In genomic region chr1:182249201-182249676, GRCh38 we compare ENCODE assay signal across 9 cellular contexts.
DNase-seq lines count a peak whose midpoint lies in the region; ATAC-seq, FAIRE-seq and TF ChIP-seq lines count a peak whose summit lies in the region.
"Had no signal": no experiment of that assay in that cellular context is flagged by ENCODE, and none has a peak within 500 bp of the region (broad histone marks: within the 10 kb centered on the region; RNA-seq: fewer than 3 reads in every experiment).

No MANE protein-coding gene starts in this region.

- DNase-seq in GM12892 (ENCODE audit: insufficient read length) (no peak), HuH-7 (ENCODE audit: low spot score) (peak; percentile 72), MCF 10A (ENCODE audit: unreplicated experiment) (no peak), NCI-H1105 (lab: John Stamatoyannopoulos, UW) (no peak), C1 segment of cervical spinal cord (lab: John Stamatoyannopoulos, UW) (no peak)
- DNase-seq: T-cell had no signal

- no peak for TF ChIP-seq POLR2A in GM12892 (IDR thresholded peaks at IDR 0.05; ENCODE audit: low read depth, low read length)

- no peak overlapping the region for H3K9ac ChIP-seq in liver (ENCODE audit: low read depth in 1 of 2, low read length in 2 of 2)

- CTCF ChIA-PET in MCF 10A (lab: Yijun Ruan, JAX) = interaction anchor here (0.6 to 3.1 kb wide), 4 partner anchors 44 to 171 kb away, joined by 3 to 15 read pairs (median 4); no protein-coding TSS in a partner anchor

- peak; percentile 90 for ATAC-seq in GM21360 (IDR thresholded peaks at IDR 0.05; ENCODE audit: unreplicated experiment)
- ATAC-seq in HG03159 (IDR thresholded peaks at IDR 0.05; ENCODE audit: unreplicated experiment) = no peak
- ATAC-seq: T-cell had no signal

- H3K27me3 ChIP-seq in liver (ENCODE audit: control insufficient read depth in 4 of 4, insufficient read depth in 4 of 4, low read length in 3 of 4) = no peaks in the 10 kb centered on the region

- 34% methylated on average over 15 of the region's 15 CpGs for WGBS in liver

- H3K9me3 Mint-ChIP-seq in MCF 10A (ENCODE audit: unreplicated experiment) = no peaks in the 10 kb centered on the region
- H3K9me3 Mint-ChIP-seq: T-cell had no signal

- no peak overlapping the region for H3K4me3 Mint-ChIP-seq in MCF 10A (ENCODE audit: unreplicated experiment)
- H3K4me3 Mint-ChIP-seq: T-cell had no signal

- no peaks in the 10 kb centered on the region for H3K36me3 Mint-ChIP-seq in MCF 10A (ENCODE audit: insufficient read depth, unreplicated experiment)
- H3K36me3 Mint-ChIP-seq: T-cell had no signal

- H3K4me1 Mint-ChIP-seq in MCF 10A (ENCODE audit: insufficient read depth, unreplicated experiment) = peaks cover 5% of the 10 kb centered on the region

- BruUV-seq in MCF 10A (replicated peaks; lab: Mats Ljungman, UMichigan) = no TSS peak

- H3K27ac ChIP-seq in liver (ENCODE audit: low read depth in 1 of 2, low read length in 2 of 2) = peak overlapping the region in 1 of 2 donors; percentile 41

- TF ChIP-seq CTCF in liver (IDR thresholded peaks at IDR 0.05; ENCODE audit: low read depth, low read length, missing input control) (no peak), MCF 10A (IDR thresholded peaks at IDR 0.05; ENCODE audit: unreplicated experiment) (no peak)

- peak; percentile 37 to 63 for TF ChIP-seq RAD21 in liver (IDR thresholded peaks at IDR 0.05)

- peak; percentile 46 for FAIRE-seq in GM12892 (lab: Jason Lieb, UNC)

- H3K4me1 ChIP-seq in liver (ENCODE audit: control insufficient read depth in 4 of 4, insufficient read depth in 4 of 4, low read length in 3 of 4) = peaks cover 0 to 9% (median 1%) of the 10 kb centered on the region in 4 donors

- H3K27ac Mint-ChIP-seq in MCF 10A (ENCODE audit: low read depth, unreplicated experiment) = no peak overlapping the region
- H3K27ac Mint-ChIP-seq: T-cell had no signal

- POLR2A ChIA-PET in MCF 10A (lab: Yijun Ruan, JAX) = interaction anchor here (0.6 to 3.8 kb wide), 6 partner anchors 8 to 66 kb away, joined by 3 to 19 read pairs (median 4); no protein-coding TSS in a partner anchor

- H3K9me3 ChIP-seq in liver (ENCODE audit: control insufficient read depth in 4 of 4, low read length in 3 of 4) = no peaks in the 10 kb centered on the region

- no peak overlapping the region for H3K4me3 ChIP-seq in liver (ENCODE audit: low read depth in 1 of 3, low read length in 3 of 3)

- intact Hi-C loops in MCF 10A (cut with micrococcal nuclease) = no loop called here

- H3K36me3 ChIP-seq in liver (ENCODE audit: control insufficient read depth in 4 of 4, insufficient read depth in 3 of 4, low read depth in 1 of 4, low read length in 3 of 4) = peaks cover 0 to 6% (median 0%) of the 10 kb centered on the region in 4 donors

- no peaks in the 10 kb centered on the region for H3K27me3 Mint-ChIP-seq in MCF 10A (ENCODE audit: insufficient read depth, unreplicated experiment)

TF ChIP-seq in liver, 16 proteins besides CTCF, POLR2A, EP300 and RAD21:
- TF ChIP-seq YY1 (IDR thresholded peaks at IDR 0.05) (peak; percentile 77), HNF4G (IDR thresholded peaks at IDR 0.05) (peak; percentile 37), NR2F2 (IDR thresholded peaks at IDR 0.05) (no peak), SP1 (IDR thresholded peaks at IDR 0.05) (peak; percentile 75), TAF1 (conservative IDR thresholded peaks at IDR 0.05) (no peak), JUND (IDR thresholded peaks at IDR 0.05) (peak; percentile 46 to 53), HNF4A (conservative IDR thresholded peaks at IDR 0.05) (peak; percentile 82 to 87), MAX (IDR thresholded peaks at IDR 0.05) (peak; percentile 68), REST (IDR thresholded peaks at IDR 0.05) (peak; percentile 67), FOXA2 (IDR thresholded peaks at IDR 0.05) (peak; percentile 71), FOXA1 (IDR thresholded peaks at IDR 0.05) (peak; percentile 55), EGR1 (IDR thresholded peaks at IDR 0.05; ENCODE audit: low read depth in 2 of 2) (peak in 1 of 2 donors; percentile 42), RXRA (IDR thresholded peaks at IDR 0.05) (peak; percentile 73 to 87), GABPA (IDR thresholded peaks at IDR 0.05 in 1 of 2, conservative IDR thresholded peaks at IDR 0.05 in 1 of 2) (no peak), ZBTB33 (IDR thresholded peaks at IDR 0.05) (peak; percentile 31)
- TF ChIP-seq, protein P1, sequence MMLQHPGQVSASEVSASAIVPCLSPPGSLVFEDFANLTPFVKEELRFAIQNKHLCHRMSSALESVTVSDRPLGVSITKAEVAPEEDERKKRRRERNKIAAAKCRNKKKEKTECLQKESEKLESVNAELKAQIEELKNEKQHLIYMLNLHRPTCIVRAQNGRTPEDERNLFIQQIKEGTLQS (IDR thresholded peaks at IDR 0.05) = no peak
